In the genomic region with DNA sequence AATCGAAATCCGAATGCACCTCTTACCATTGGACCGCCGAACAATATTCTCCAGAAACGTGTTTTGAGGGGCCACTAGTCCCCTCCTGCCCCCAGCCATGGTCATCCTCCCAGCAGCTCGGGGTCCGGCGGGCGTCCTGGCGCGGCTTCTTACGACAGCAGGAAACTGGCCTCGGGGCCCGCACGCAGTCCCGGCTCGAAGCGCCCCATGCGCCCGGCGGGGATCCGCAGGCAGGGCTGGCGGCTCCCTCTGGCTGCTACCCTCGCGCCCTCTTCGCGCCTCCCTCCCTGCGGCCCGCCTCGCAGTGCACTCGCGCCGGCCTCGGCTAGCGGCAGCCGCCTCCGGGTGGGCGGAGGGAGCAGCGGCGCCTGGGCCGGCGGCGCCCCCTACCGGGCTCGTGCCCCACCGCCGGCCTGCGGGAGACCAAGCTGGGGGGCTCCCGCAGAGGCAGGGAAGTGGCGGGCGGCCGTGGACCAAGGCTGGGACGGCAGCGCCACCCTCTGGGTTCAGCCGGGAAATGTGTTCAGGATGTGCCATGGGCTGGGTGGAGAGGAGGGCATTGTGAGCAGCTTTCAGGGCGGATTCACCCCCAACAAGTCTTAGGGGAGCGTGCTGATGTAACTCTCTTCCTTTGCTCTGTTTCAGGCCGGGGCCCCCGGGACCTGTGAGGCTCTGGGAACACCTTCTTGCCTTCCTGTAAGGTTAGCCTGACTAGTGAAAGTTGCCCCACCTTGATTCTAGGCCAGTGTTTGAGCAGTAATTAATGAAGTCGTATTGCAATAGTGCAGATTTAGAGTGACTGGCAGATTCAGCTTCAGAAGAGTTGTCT, we compare ENCODE assay signal across 8 cellular contexts. TPM values are rescaled to one million over a fixed set of nuclear protein-coding genes. Genes with fewer than 3 reads are reported as not detected.
A peak's percentile ranks its signal among the peaks of the same experiment; 100 is the strongest.
DNase-seq lines count a peak whose midpoint lies in the region; ATAC-seq lines count a peak whose summit lies in the region.

A gene with protein sequence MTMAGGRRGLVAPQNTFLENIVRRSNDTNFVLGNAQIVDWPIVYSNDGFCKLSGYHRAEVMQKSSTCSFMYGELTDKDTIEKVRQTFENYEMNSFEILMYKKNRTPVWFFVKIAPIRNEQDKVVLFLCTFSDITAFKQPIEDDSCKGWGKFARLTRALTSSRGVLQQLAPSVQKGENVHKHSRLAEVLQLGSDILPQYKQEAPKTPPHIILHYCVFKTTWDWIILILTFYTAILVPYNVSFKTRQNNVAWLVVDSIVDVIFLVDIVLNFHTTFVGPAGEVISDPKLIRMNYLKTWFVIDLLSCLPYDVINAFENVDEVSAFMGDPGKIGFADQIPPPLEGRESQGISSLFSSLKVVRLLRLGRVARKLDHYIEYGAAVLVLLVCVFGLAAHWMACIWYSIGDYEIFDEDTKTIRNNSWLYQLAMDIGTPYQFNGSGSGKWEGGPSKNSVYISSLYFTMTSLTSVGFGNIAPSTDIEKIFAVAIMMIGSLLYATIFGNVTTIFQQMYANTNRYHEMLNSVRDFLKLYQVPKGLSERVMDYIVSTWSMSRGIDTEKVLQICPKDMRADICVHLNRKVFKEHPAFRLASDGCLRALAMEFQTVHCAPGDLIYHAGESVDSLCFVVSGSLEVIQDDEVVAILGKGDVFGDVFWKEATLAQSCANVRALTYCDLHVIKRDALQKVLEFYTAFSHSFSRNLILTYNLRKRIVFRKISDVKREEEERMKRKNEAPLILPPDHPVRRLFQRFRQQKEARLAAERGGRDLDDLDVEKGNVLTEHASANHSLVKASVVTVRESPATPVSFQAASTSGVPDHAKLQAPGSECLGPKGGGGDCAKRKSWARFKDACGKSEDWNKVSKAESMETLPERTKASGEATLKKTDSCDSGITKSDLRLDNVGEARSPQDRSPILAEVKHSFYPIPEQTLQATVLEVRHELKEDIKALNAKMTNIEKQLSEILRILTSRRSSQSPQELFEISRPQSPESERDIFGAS (minus strand): TSS at position 308 of the 829 bp plus-strand sequence. CDS start 203 bp downstream, at position 105.

- H3K27ac ChIP-seq in effector memory CD4-positive, alpha-beta T cell (ENCODE audit: insufficient read depth, low read length, poor library complexity, severe bottlenecking) = no peak within 1 kb of the TSS
- no peak within 1 kb of the TSS for H3K27ac ChIP-seq in mesodermal cell (ENCODE audit: low read depth, low read length, severe bottlenecking)

- peaks cover 11% of the 10 kb centered on the region for H3K27me3 ChIP-seq in effector memory CD4-positive, alpha-beta T cell (replicated peaks; ENCODE audit: control insufficient read depth, insufficient read depth, low read length, poor library complexity, severe bottlenecking)

- no peaks in the 10 kb centered on the region for H3K9me3 ChIP-seq in effector memory CD4-positive, alpha-beta T cell (ENCODE audit: control insufficient read depth, low read length)
- H3K9me3 ChIP-seq in mesodermal cell (ENCODE audit: control insufficient read depth, low read length) = no peaks in the 10 kb centered on the region

- peak within 1 kb of the TSS; percentile 56 for H3K4me3 ChIP-seq in effector memory CD4-positive, alpha-beta T cell (ENCODE audit: insufficient read depth, low read depth, low read length, poor library complexity, severe bottlenecking)
- H3K4me3 ChIP-seq in mesodermal cell (ENCODE audit: extremely low read depth, insufficient read depth, low read length, poor library complexity, severe bottlenecking) = peak within 1 kb of the TSS; percentile 37

- 2 to 5% methylated on average over 24 to 51 of the region's 60 CpGs for WGBS in mesodermal cell (ENCODE audit: insufficient coverage in 2 of 2), 2 experiments

- ATAC-seq in GM19395 (IDR thresholded peaks at IDR 0.05; ENCODE audit: unreplicated experiment) (peak; percentile 85), HG03520 (IDR thresholded peaks at IDR 0.05; ENCODE audit: unreplicated experiment) (peak; percentile 87)

- DNase-seq in CD1c-positive myeloid dendritic cell (ENCODE audit: extremely low spot score) (peak; percentile 76), NCI-H69 (lab: John Stamatoyannopoulos, UW) (peak; percentile 94)
- peak; percentile 47 to 56 for DNase-seq in activated CD8-positive, alpha-beta memory T cell treated with anti-CD3 and anti-CD28 coated beads for 4 hours (ENCODE audit: low read depth in 2 of 2)
- peak; percentile 38 to 49 (median 46) for DNase-seq in effector memory CD4-positive, alpha-beta T cell
- DNase-seq in stimulated activated CD8-positive, alpha-beta memory T cell treated with anti-CD3 and anti-CD28 coated beads, Interleukin-15, amount 100 ng/mL, for 24 hours (ENCODE audit: low read depth) = peak; percentile 56

- H3K36me3 ChIP-seq in effector memory CD4-positive, alpha-beta T cell (ENCODE audit: control insufficient read depth, insufficient read depth, low read length) = no peaks in the 10 kb centered on the region
- no peaks in the 10 kb centered on the region for H3K36me3 ChIP-seq in mesodermal cell (ENCODE audit: control insufficient read depth, insufficient read depth, low read length)

- H3K4me1 ChIP-seq in effector memory CD4-positive, alpha-beta T cell (ENCODE audit: control insufficient read depth, insufficient read depth, low read length, poor library complexity, severe bottlenecking) = peaks cover 8% of the 10 kb centered on the region
- H3K4me1 ChIP-seq in mesodermal cell (ENCODE audit: control insufficient read depth, insufficient read depth, low read length, poor library complexity, severe bottlenecking) = no peaks in the 10 kb centered on the region

RNA-seq across cellular contexts. Expression of the gene that starts here (rescaled TPM):
- 0.55 TPM for polyA plus RNA-seq in mesodermal cell (2013, experiment 1 of 2)
- 0.25 TPM for polyA plus RNA-seq in mesodermal cell (2013, experiment 2 of 2)
